In the genomic region with DNA sequence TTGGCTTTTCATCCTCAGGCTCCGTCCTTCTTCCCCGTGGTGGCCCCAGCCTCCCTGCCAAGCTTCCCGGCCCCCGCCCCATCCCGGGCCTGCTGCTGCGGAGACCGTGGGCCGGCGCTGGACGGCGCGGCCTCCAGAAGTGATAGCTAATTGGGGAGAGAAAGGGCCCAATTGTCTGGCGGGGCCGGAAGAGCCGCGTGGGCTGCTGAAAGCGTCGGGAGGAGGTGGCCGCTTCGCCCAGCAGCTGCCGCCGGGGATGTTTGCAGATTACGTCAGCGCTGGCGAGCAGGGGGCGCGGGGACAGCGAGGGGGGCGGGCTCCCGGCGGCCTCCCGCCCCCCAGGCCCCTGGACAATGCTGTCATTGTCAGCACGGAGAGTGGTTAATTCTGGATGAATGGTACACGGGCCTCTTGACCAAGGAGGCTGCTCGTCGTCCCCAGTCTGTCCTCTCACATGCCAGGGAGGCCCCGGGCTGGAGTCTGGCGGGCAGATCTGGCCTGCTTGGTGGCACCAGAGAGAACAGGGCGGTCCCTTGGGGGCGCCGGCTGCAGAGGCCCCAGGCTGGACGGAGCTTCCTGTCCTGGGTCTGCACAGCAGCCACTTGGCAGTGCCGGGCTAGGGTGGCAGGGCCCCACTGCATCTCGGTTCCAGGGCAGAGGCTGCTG, we compare ENCODE assay signal across 8 cellular contexts. TPM values are rescaled to one million over a fixed set of nuclear protein-coding genes. Genes with fewer than 3 reads are reported as not detected.
DNase-seq lines count a peak whose midpoint lies in the region; ATAC-seq and TF ChIP-seq lines count a peak whose summit lies in the region.

No MANE protein-coding gene starts in this region.

- no peaks in the 10 kb centered on the region for H3K9me3 ChIP-seq in fibroblast of lung (ENCODE audit: control insufficient read depth, insufficient read depth, low read depth, low read length)

- no peak overlapping the region for H3K4me3 ChIP-seq in fibroblast of lung (replicated peaks in 1 of 4; ENCODE audit: control extremely low read depth in 1 of 4, insufficient read depth in 1 of 4, low read depth in 3 of 4, low read length in 4 of 4)

- no peaks in the 10 kb centered on the region for H3K79me2 ChIP-seq in fibroblast of lung (ENCODE audit: control insufficient read depth, insufficient read depth, low read length)

- H3K36me3 ChIP-seq in fibroblast of lung (ENCODE audit: control insufficient read depth, insufficient read depth, low read length), result no peaks in the 10 kb centered on the region

- peak overlapping the region; percentile 17 for H2AFZ ChIP-seq in fibroblast of lung (ENCODE audit: low read length)

- no peak overlapping the region for H3K4me2 ChIP-seq in fibroblast of lung (ENCODE audit: extremely low read depth, insufficient read depth, low read length)

- no peaks in the 10 kb centered on the region for H4K20me1 ChIP-seq in fibroblast of lung (ENCODE audit: control insufficient read depth, extremely low read depth, insufficient read depth, low read length)

- no peak for TF ChIP-seq CTCF in fibroblast of lung (conservative IDR thresholded peaks at IDR 0.05 in 1 of 2, IDR thresholded peaks at IDR 0.05 in 1 of 2; ENCODE audit: low read depth in 1 of 2, low read length in 2 of 2)

- no peak for ATAC-seq in GM18868 (IDR thresholded peaks at IDR 0.05; ENCODE audit: unreplicated experiment)
- ATAC-seq in HG03045 (IDR thresholded peaks at IDR 0.05; ENCODE audit: unreplicated experiment), result no peak

- peak overlapping the region; percentile 16 for H3K9ac ChIP-seq in fibroblast of lung (ENCODE audit: insufficient read depth, low read length)

- peak; percentile 56 for DNase-seq in DMS153 (lab: John Stamatoyannopoulos, UW)
- DNase-seq in NCI-H2227 (lab: John Stamatoyannopoulos, UW; ENCODE audit: unreplicated experiment), result peak; percentile 77
- peak; percentile 50 to 84 for DNase-seq in fibroblast of lung (ENCODE audit: low read depth in 2 of 2)
- DNase-seq in nucleus accumbens (lab: John Stamatoyannopoulos, UW), result peak in 54 of 56 donors; percentile 47 to 95 (median 84)
- DNase-seq in effector CD4-positive, alpha-beta T cell, result no peak
- DNase-seq in NOMO-1 (lab: John Stamatoyannopoulos, UW; ENCODE audit: unreplicated experiment in 2 of 2), result no peak

- no peaks in the 10 kb centered on the region for H3K27me3 ChIP-seq in fibroblast of lung (ENCODE audit: control insufficient read depth, insufficient read depth, low read length)

- no peak overlapping the region for H3K27ac ChIP-seq in fibroblast of lung (ENCODE audit: insufficient read depth, low read length)

- H3K4me1 ChIP-seq in fibroblast of lung (ENCODE audit: control insufficient read depth, extremely low read depth, insufficient read depth, low read length), result no peaks in the 10 kb centered on the region

RNA-seq across cellular contexts. Expression of gene SMIM38, which starts 1.6 kb away (rescaled TPM):
- total RNA-seq in fibroblast of lung, result 0.33 and 0.51 TPM in 2 replicates
- 0.06 TPM in 1 of 2 replicates, not detected in the other for polyA plus RNA-seq in fibroblast of lung
- polyA plus RNA-seq in fibroblast of lung (2012), result not detected in 2 replicates
- polyA minus RNA-seq in fibroblast of lung (ENCODE audit: low replicate concordance), result not detected in 2 replicates

Comparison
In these comparisons a context has a peak if more than half of its experiments do, and no peak if none do; other contexts are left out.
1. DNase-seq: peak in DMS153 (single experiment), NCI-H2227 (single experiment), fibroblast of lung (2 of 2) and nucleus accumbens (54 of 56); none in effector CD4-positive, alpha-beta T cell (single experiment) and NOMO-1 (0 of 2).